Comparison of ENCODE assay signal across 23 cellular contexts in genomic region chr13:109871018-109871370, GRCh38.
DNase-seq lines count a peak whose midpoint lies in the region; ATAC-seq and TF ChIP-seq lines count a peak whose summit lies in the region.
"Had no signal": no experiment of that assay in that cellular context is flagged by ENCODE, and none has a peak within 500 bp of the region (broad histone marks: within the 10 kb centered on the region; RNA-seq: fewer than 3 reads in every experiment).

No MANE protein-coding gene starts in this region.

- no peak overlapping the region for H2BK20ac ChIP-seq in IMR-90 (ENCODE audit: low read depth, low read length)

- H3K4me2 ChIP-seq in IMR-90 (ENCODE audit: low read depth, low read length), result no peak overlapping the region

- H2BK5ac ChIP-seq in IMR-90 (ENCODE audit: low read depth, low read length, poor library complexity, severe bottlenecking), result no peak overlapping the region

- in situ Hi-C loops in IMR-90 (cut with MboI; ENCODE audit: low sequenced_read_pairs), result no loop called here
- in situ Hi-C loops in astrocyte of the spinal cord (cut with HindIII; ENCODE audit: low sequenced_read_pairs), result no loop called here

- intact Hi-C loops in IMR-90 (cut with micrococcal nuclease), result no loop called here

- H4K8ac ChIP-seq in IMR-90 (ENCODE audit: low read depth in 2 of 2, low read length in 2 of 2), result no peak overlapping the region

- dilution Hi-C loops in IMR-90 (cut with HindIII; ENCODE audit: low sequenced_read_pairs, unreplicated experiment), result no loop called here

- no peak overlapping the region for H2AK5ac ChIP-seq in IMR-90 (ENCODE audit: low read depth, low read length)

- no peak overlapping the region for H3K18ac ChIP-seq in IMR-90 (ENCODE audit: low read depth, low read length)

- H3K23ac ChIP-seq in IMR-90 (ENCODE audit: low read depth, low read length), result no peak overlapping the region

- no peak overlapping the region for H2BK120ac ChIP-seq in IMR-90 (ENCODE audit: low read depth, low read length)

- no peak overlapping the region for H3K27ac ChIP-seq in IMR-90 (ENCODE audit: insufficient read depth, low read length)

- no peak for TF ChIP-seq POLR2A in IMR-90 (IDR thresholded peaks at IDR 0.05; ENCODE audit: low read depth, low read length)

- no peak overlapping the region for H3K56ac ChIP-seq in IMR-90 (ENCODE audit: extremely low read depth, insufficient read depth, low read length)

- H3K9me3 ChIP-seq in IMR-90 (ENCODE audit: control insufficient read depth, insufficient read depth, low read length), result no peaks in the 10 kb centered on the region
- H3K9me3 ChIP-seq: ascending aorta, mucosa of descending colon, uterus had no signal

- H2BK15ac ChIP-seq in IMR-90 (ENCODE audit: low read depth, low read length), result no peak overlapping the region; the same call in 2 of the 3 replicates

- H3K27me3 ChIP-seq in IMR-90 (ENCODE audit: control insufficient read depth, insufficient read depth, low read length), result no peaks in the 10 kb centered on the region
- H3K27me3 ChIP-seq: ascending aorta, uterus had no signal

- H3K79me1 ChIP-seq in IMR-90 (ENCODE audit: low read depth in 1 of 2, low read length in 2 of 2), result no peaks in the 10 kb centered on the region

- H4K91ac ChIP-seq in IMR-90 (ENCODE audit: insufficient read depth, low read depth, low read length), result no peak overlapping the region

- no peak overlapping the region for H2AK9ac ChIP-seq in IMR-90 (replicated peaks; ENCODE audit: low read depth, low read length, poor library complexity)

- H3K4me3 ChIP-seq in AG10803 (ENCODE audit: low read length) (no peak overlapping the region), IMR-90 (ENCODE audit: insufficient read depth, low read depth, low read length) (no peak overlapping the region), astrocyte of the spinal cord (ENCODE audit: low read depth, low read length) (no peak overlapping the region)
- H3K4me3 ChIP-seq: ascending aorta, mucosa of descending colon, uterus had no signal

- no peaks in the 10 kb centered on the region for H3K36me3 ChIP-seq in IMR-90 (ENCODE audit: control insufficient read depth, insufficient read depth, low read length)
- H3K36me3 ChIP-seq: ascending aorta, uterus had no signal

- no peaks in the 10 kb centered on the region for H4K20me1 ChIP-seq in IMR-90 (ENCODE audit: insufficient read depth, low read length)

- peak; percentile 30 for DNase-seq in AG10803 (ENCODE audit: low read depth)
- peak; percentile 55 for DNase-seq in IMR-90
- DNase-seq in astrocyte of the spinal cord (ENCODE audit: low read depth, low spot score), result peak; percentile 24
- peak; percentile 83 for DNase-seq in iris pigment epithelial cell (ENCODE audit: low read depth)
- no peak for DNase-seq in NCI-H1436 treated with DMSO at 0.1 percent for 48 hours (lab: John Stamatoyannopoulos, UW)
- DNase-seq in RPMI8226, result no peak
- no peak for DNase-seq in NCI-H2196 (lab: John Stamatoyannopoulos, UW; ENCODE audit: unreplicated experiment)
- DNase-seq: activated CD4-positive, CD25-positive, alpha-beta regulatory T cell; activated T-cell treated with anti-CD3 and anti-CD28 coated beads, Interleukin-2, amount 50 U/mL, for 72 hours; C1 segment of cervical spinal cord; Calu3; effector memory CD8-positive, alpha-beta T cell; immature natural killer cell; KBM-7; mucosa of descending colon; MV-4-11; NCI-H2029 treated with DMSO at 0.1 percent for 48 hours; NCI-H510A; stimulated activated CD4-positive, alpha-beta T cell treated with anti-CD3 and anti-CD28 coated beads, Interleukin-12 subunit alpha, Interleukin-12 subunit beta, amount 100 ng/mL, for 4 hours; T-helper 9 cell; uterus had no signal

- H3K4ac ChIP-seq in IMR-90 (ENCODE audit: low read depth, low read length), result no peak overlapping the region

- POLR2A ChIA-PET in IMR-90 (lab: Charles Lee; ENCODE audit: unreplicated experiment), result no interaction called here

- H2AFZ ChIP-seq in IMR-90 (replicated peaks; ENCODE audit: low read length, poor library complexity), result no peak overlapping the region

- ATAC-seq in IMR-90 (ENCODE audit: low read depth) (peak; percentile 19), HG03442 (IDR thresholded peaks at IDR 0.05; ENCODE audit: unreplicated experiment) (no peak)
- ATAC-seq: activated T-cell treated with anti-CD3 and anti-CD28 coated beads, Interleukin-2, amount 50 U/mL, for 72 hours; effector memory CD8-positive, alpha-beta T cell; mucosa of descending colon had no signal

- no TSS peak for BruUV-seq in IMR-90 (replicated peaks; lab: Mats Ljungman, UMichigan)

- no peak for TF ChIP-seq CTCF in AG10803 (conservative IDR thresholded peaks at IDR 0.05; ENCODE audit: low read length)
- no peak for TF ChIP-seq CTCF in IMR-90 (conservative IDR thresholded peaks at IDR 0.05; ENCODE audit: low read depth, low read length)
- no peak for TF ChIP-seq CTCF in astrocyte of the spinal cord (IDR thresholded peaks at IDR 0.05; ENCODE audit: low read depth, low read length)

- H3K9me1 ChIP-seq in IMR-90 (ENCODE audit: insufficient read depth, low read length), result peaks cover 3% of the 10 kb centered on the region; the same call in 1 of the 2 replicates

- H3K9ac ChIP-seq in IMR-90 (ENCODE audit: low read depth, low read length), result no peak overlapping the region

- no peak overlapping the region for H4K5ac ChIP-seq in IMR-90 (ENCODE audit: low read depth, low read length)

- no peak for TF ChIP-seq RAD21 in IMR-90 (IDR thresholded peaks at IDR 0.05; ENCODE audit: low read length)

- peaks cover 11% of the 10 kb centered on the region for H3K4me1 ChIP-seq in IMR-90 (ENCODE audit: control insufficient read depth, insufficient read depth, low read length)
- H3K4me1 ChIP-seq: uterus had no signal

- CTCF ChIA-PET in IMR-90 (lab: Yijun Ruan, JAX), result no interaction called here

- WGBS in IMR-90 (ENCODE audit: extremely low coverage in 2 of 2, insufficient read length in 1 of 2), 2 experiments, result no CpG with 5 or more reads among the region's 5 CpGs

- H3K14ac ChIP-seq in IMR-90 (replicated peaks; ENCODE audit: low read depth, low read length), result no peak overlapping the region

TF ChIP-seq in IMR-90, 13 proteins besides CTCF, POLR2A, EP300 and RAD21:
- peak; percentile 8; the same call in 1 of the 2 replicates for TF ChIP-seq MAFK (IDR thresholded peaks at IDR 0.05; ENCODE audit: low read depth, low read length)
- TF ChIP-seq RCOR1 (IDR thresholded peaks at IDR 0.05; ENCODE audit: insufficient replicate concordance, low read length), result no peak

Comparison
In these comparisons a context has a peak if more than half of its experiments do, and no peak if none do; other contexts are left out.
1. DNase-seq: peak in AG10803 (single experiment), IMR-90 (single experiment), astrocyte of the spinal cord (single experiment) and iris pigment epithelial cell (single experiment); none in NCI-H1436 treated with DMSO at 0.1 percent for 48 hours (single experiment), RPMI8226 (single experiment) and NCI-H2196 (single experiment).